Comparison of ENCODE assay signal across 39 cellular contexts in the genomic region with DNA sequence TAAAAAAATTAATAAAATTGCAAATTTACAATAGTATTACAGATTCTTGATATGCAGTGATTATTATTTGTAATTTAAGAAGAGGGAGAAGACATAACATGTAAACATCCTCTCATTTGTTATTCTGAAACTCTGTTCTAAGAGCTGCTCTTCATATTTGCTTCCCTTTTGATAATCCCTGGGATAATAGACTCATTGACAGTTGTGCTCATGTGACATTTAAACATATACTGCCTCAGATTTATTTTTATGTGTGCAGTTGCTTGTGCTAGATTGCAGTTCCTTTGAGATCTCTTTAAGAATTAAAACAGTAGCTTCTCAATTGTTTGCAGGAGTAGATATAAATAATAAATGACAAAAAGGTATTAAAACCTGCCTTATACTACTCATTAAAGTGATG.
"Had no signal": no experiment of that assay in that cellular context is flagged by ENCODE, and none has a peak within 500 bp of the region (broad histone marks: within the 10 kb centered on the region; RNA-seq: fewer than 3 reads in every experiment).

No MANE protein-coding gene starts in this region.

- H3K9me3 ChIP-seq: adrenal gland, ascending aorta, body of pancreas, breast epithelium had no signal

- DNase-seq: activated effector memory CD4-positive, alpha-beta T cell treated with anti-CD3 and anti-CD28 coated beads, Interleukin-2, amount 50 U/mL, for 16 hours; activated effector memory CD4-positive, alpha-beta T cell treated with Interleukin-2 at 50 U/mL for 16 hours; activated gamma-delta T cell; activated gamma-delta T cell treated with Interleukin-2 at 50 U/mL for 16 hours; activated naive CD4-positive, alpha-beta T cell; activated naive CD4-positive, alpha-beta T cell treated with anti-CD3 and anti-CD28 coated beads for 36 hours; activated naive CD4-positive, alpha-beta T cell treated with anti-CD3 and anti-CD28 coated beads, Interleukin-2, amount 10 ng/mL, durations not matched to agents 7 days and 5 days; activated naive CD4-positive, alpha-beta T cell treated with anti-CD3 and anti-CD28 coated beads, Interleukin-2, amount 50 U/mL, for 16 hours; activated naive CD4-positive, alpha-beta T cell treated with Interleukin-2 at 50 U/mL for 16 hours; activated naive CD8-positive, alpha-beta T cell treated with anti-CD3 and anti-CD28 coated beads for 36 hours; activated naive CD8-positive, alpha-beta T cell treated with anti-CD3 and anti-CD28 coated beads, Interleukin-2, amount 10 ng/mL, durations not matched to agents 7 days and 5 days; activated naive CD8-positive, alpha-beta T cell treated with anti-CD3 and anti-CD28 coated beads, Interleukin-2, amount 50 U/mL, for 24 hours; activated T-cell treated with anti-CD3 and anti-CD28 coated beads for 4 hours; activated T-cell treated with anti-CD3 and anti-CD28 coated beads, Interleukin-2, amount 50 U/mL, for 1 hour; activated T-cell treated with anti-CD3 and anti-CD28 coated beads, Interleukin-2, amount 50 U/mL, for 24 hours; activated T-cell treated with anti-CD3 and anti-CD28 coated beads, Interleukin-2, amount 50 U/mL, for 4 hours; activated T-cell treated with anti-CD3 and anti-CD28 coated beads, Interleukin-2, amount 50 U/mL, for 48 hours; adrenal gland; amygdala; anterior cingulate cortex; aorta; body of pancreas; brain microvascular endothelial cell; caudate nucleus; central memory CD4-positive, alpha-beta T cell; cerebellar nuclear complex had no signal

- H3K36me3 Mint-ChIP-seq: activated naive CD4-positive, alpha-beta T cell treated with anti-CD3 and anti-CD28 coated beads, Interleukin-2, amount 10 ng/mL, durations not matched to agents 7 days and 5 days; activated naive CD4-positive, alpha-beta T cell treated with anti-CD3 and anti-CD28 coated beads, Interleukin-2, amount 50 U/mL, for 24 hours; activated naive CD8-positive, alpha-beta T cell; activated naive CD8-positive, alpha-beta T cell treated with anti-CD3 and anti-CD28 coated beads for 36 hours; activated naive CD8-positive, alpha-beta T cell treated with anti-CD3 and anti-CD28 coated beads, Interleukin-2, amount 10 ng/mL, durations not matched to agents 7 days and 5 days; brain had no signal

- H3K4me3 ChIP-seq: adrenal gland, ascending aorta, body of pancreas, breast epithelium, cardiac muscle cell had no signal

- H3K4me1 Mint-ChIP-seq: activated naive CD4-positive, alpha-beta T cell treated with anti-CD3 and anti-CD28 coated beads, Interleukin-2, amount 10 ng/mL, durations not matched to agents 7 days and 5 days; activated naive CD4-positive, alpha-beta T cell treated with anti-CD3 and anti-CD28 coated beads, Interleukin-2, amount 50 U/mL, for 24 hours; activated naive CD8-positive, alpha-beta T cell treated with anti-CD3 and anti-CD28 coated beads for 36 hours; activated naive CD8-positive, alpha-beta T cell treated with anti-CD3 and anti-CD28 coated beads, Interleukin-2, amount 10 ng/mL, durations not matched to agents 7 days and 5 days; activated naive CD8-positive, alpha-beta T cell treated with anti-CD3 and anti-CD28 coated beads, Interleukin-2, amount 50 U/mL, for 24 hours; activated T-helper 17 cell treated with anti-CD3 and anti-CD28 coated beads, Interleukin-2, amount 50 U/mL, for 72 hours; central memory CD8-positive, alpha-beta T cell had no signal

- H3K27me3 Mint-ChIP-seq: activated naive CD4-positive, alpha-beta T cell treated with anti-CD3 and anti-CD28 coated beads, Interleukin-2, amount 10 ng/mL, durations not matched to agents 7 days and 5 days; activated naive CD4-positive, alpha-beta T cell treated with anti-CD3 and anti-CD28 coated beads, Interleukin-2, amount 50 U/mL, for 24 hours; activated naive CD8-positive, alpha-beta T cell; activated naive CD8-positive, alpha-beta T cell treated with anti-CD3 and anti-CD28 coated beads for 36 hours; activated naive CD8-positive, alpha-beta T cell treated with anti-CD3 and anti-CD28 coated beads, Interleukin-2, amount 10 ng/mL, durations not matched to agents 7 days and 5 days; activated naive CD8-positive, alpha-beta T cell treated with anti-CD3 and anti-CD28 coated beads, Interleukin-2, amount 50 U/mL, for 24 hours; activated T-cell treated with anti-CD3 and anti-CD28 coated beads, Interleukin-2, amount 50 U/mL, for 24 hours; activated T-helper 17 cell treated with anti-CD3 and anti-CD28 coated beads, Interleukin-2, amount 50 U/mL, for 72 hours; central memory CD8-positive, alpha-beta T cell had no signal

- H3K36me3 ChIP-seq: adrenal gland, ascending aorta, brain microvascular endothelial cell, breast epithelium, cardiac muscle cell had no signal

- H3K27ac ChIP-seq: adrenal gland, ascending aorta, body of pancreas, brain microvascular endothelial cell, breast epithelium, cardiac muscle cell had no signal

- H3K4me3 Mint-ChIP-seq: activated naive CD4-positive, alpha-beta T cell treated with anti-CD3 and anti-CD28 coated beads for 36 hours; activated naive CD4-positive, alpha-beta T cell treated with anti-CD3 and anti-CD28 coated beads, Interleukin-2, amount 10 ng/mL, durations not matched to agents 7 days and 5 days; activated naive CD4-positive, alpha-beta T cell treated with anti-CD3 and anti-CD28 coated beads, Interleukin-2, amount 50 U/mL, for 24 hours; activated naive CD8-positive, alpha-beta T cell; activated naive CD8-positive, alpha-beta T cell treated with anti-CD3 and anti-CD28 coated beads for 36 hours; activated naive CD8-positive, alpha-beta T cell treated with anti-CD3 and anti-CD28 coated beads, Interleukin-2, amount 10 ng/mL, durations not matched to agents 7 days and 5 days; activated naive CD8-positive, alpha-beta T cell treated with anti-CD3 and anti-CD28 coated beads, Interleukin-2, amount 50 U/mL, for 24 hours; activated T-cell treated with anti-CD3 and anti-CD28 coated beads, Interleukin-2, amount 50 U/mL, for 24 hours; activated T-cell treated with anti-CD3 and anti-CD28 coated beads, Interleukin-2, amount 50 U/mL, for 4 hours; activated T-helper 1 cell treated with anti-CD3 and anti-CD28 coated beads, Interleukin-12 subunit alpha, Interleukin-12 subunit beta, Interleukin-2, Interleukin-4 antibody, amounts not matched to agents 30 ng/mL and 10 ng/mL and 1 ng/mL, durations not matched to agents 14 hours and 24 hours and 36 hours; activated T-helper 17 cell treated with anti-CD3 and anti-CD28 coated beads, Interleukin-2, amount 50 U/mL, for 72 hours; brain; central memory CD8-positive, alpha-beta T cell had no signal

- H3K27ac Mint-ChIP-seq: activated naive CD4-positive, alpha-beta T cell treated with anti-CD3 and anti-CD28 coated beads for 36 hours; activated naive CD4-positive, alpha-beta T cell treated with anti-CD3 and anti-CD28 coated beads, Interleukin-2, amount 10 ng/mL, durations not matched to agents 7 days and 5 days; activated naive CD4-positive, alpha-beta T cell treated with anti-CD3 and anti-CD28 coated beads, Interleukin-2, amount 50 U/mL, for 24 hours; activated naive CD4-positive, alpha-beta T cell treated with anti-CD3 and anti-CD28 coated beads, Interleukin-2, amount 50 U/mL, for 72 hours; activated naive CD8-positive, alpha-beta T cell; activated naive CD8-positive, alpha-beta T cell treated with anti-CD3 and anti-CD28 coated beads for 36 hours; activated naive CD8-positive, alpha-beta T cell treated with anti-CD3 and anti-CD28 coated beads, Interleukin-2, amount 10 ng/mL, durations not matched to agents 7 days and 5 days; activated naive CD8-positive, alpha-beta T cell treated with anti-CD3 and anti-CD28 coated beads, Interleukin-2, amount 50 U/mL, for 24 hours; activated T-cell treated with anti-CD3 and anti-CD28 coated beads, Interleukin-2, amount 50 U/mL, for 24 hours; activated T-helper 1 cell treated with anti-CD3 and anti-CD28 coated beads, Interleukin-12 subunit alpha, Interleukin-12 subunit beta, Interleukin-2, Interleukin-4 antibody, amounts not matched to agents 30 ng/mL and 10 ng/mL and 1 ng/mL, durations not matched to agents 14 hours and 24 hours and 36 hours; activated T-helper 17 cell treated with anti-CD3 and anti-CD28 coated beads, Interleukin-2, amount 50 U/mL, for 72 hours; activated T-helper 2 cell treated with anti-CD3 and anti-CD28 coated beads, Interferon-gamma antibody, Interleukin-2, Interleukin-4, amounts not matched to agents 10 μg/mL and 5 μg/mL and 100 μg/mL, durations not matched to agents 14 hours and 24 hours and 36 hours; brain had no signal

- H3K4me1 ChIP-seq: adrenal gland, ascending aorta, body of pancreas, breast epithelium had no signal

- FAIRE-seq: astrocyte, bronchial epithelial cell had no signal

- H3K9me3 Mint-ChIP-seq: activated naive CD4-positive, alpha-beta T cell treated with anti-CD3 and anti-CD28 coated beads, Interleukin-2, amount 10 ng/mL, durations not matched to agents 7 days and 5 days; activated T-cell treated with anti-CD3 and anti-CD28 coated beads, Interleukin-2, amount 50 U/mL, for 4 hours had no signal

- ATAC-seq: activated naive CD4-positive, alpha-beta T cell treated with anti-CD3 and anti-CD28 coated beads, Interleukin-2, amount 50 U/mL, for 72 hours; activated naive CD8-positive, alpha-beta T cell treated with anti-CD3 and anti-CD28 coated beads, Interleukin-2, amount 50 U/mL, for 24 hours; activated T-cell treated with anti-CD3 and anti-CD28 coated beads, Interleukin-2, amount 50 U/mL, for 4 hours; activated T-helper 17 cell treated with anti-CD3 and anti-CD28 coated beads, Interleukin-2, amount 50 U/mL, for 72 hours; body of pancreas had no signal
